Comparison of ENCODE assay signal across 1 cellular context in the genomic region with DNA sequence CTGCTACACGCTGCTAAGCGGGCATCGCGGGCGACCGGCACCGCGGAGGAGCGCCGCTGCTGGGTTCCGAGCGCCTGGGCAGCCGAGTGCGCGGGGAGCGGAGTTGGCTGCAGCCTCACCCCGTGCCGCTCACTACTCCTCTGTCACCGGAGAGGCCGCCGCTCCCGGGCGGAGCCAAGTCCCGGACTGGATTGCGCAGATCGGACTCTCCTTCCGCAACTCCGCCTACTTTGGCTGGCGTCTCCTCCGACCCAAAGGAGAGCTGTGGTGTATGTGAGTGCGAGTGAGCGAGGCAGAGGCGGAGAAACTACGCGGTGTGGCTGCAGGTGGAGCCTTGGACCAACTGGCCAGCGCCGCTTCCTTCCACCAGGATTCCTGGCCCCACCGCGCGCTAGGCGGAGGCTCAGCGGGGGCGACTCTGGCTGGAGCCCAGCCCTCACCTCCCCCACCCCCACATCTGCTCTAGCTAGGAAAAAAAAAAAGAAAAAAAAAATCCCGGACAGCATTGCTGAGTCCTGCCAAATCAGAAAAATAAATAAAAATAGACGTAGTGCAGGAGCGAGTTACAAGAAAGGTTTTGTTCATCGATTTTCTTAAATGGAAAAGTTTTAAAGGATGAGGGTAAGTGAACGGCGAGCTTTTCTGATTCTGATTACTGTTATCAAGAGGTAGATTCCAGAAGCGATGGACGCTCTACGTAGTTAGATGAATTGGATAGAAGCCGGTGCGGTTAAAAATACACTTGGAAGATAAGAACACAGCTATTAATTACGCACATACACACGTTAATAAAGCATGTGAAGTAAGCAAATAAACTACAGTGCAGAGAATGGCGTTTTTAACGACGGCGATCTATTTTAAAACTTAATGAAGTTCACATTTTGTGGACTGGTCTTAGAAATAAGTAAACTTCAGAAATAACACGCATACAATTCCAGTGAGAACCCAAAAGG.
TF ChIP-seq lines count a peak whose summit lies in the region.

SEMA6A (minus strand) TSS at position 142 of the 953 bp plus-strand sequence. CDS start 69,879 bp downstream, outside the sequence.

TF ChIP-seq in HepG2, 621 proteins besides CTCF, POLR2A, EP300 and RAD21 (continued from another document and continues in another):
- peak; percentile 62; the same call in 1 of the 2 replicates for TF ChIP-seq SIX4 (CRISPR knock-in tag; IDR thresholded peaks at IDR 0.05)
- TF ChIP-seq ZSCAN21 (CRISPR knock-in tag; IDR thresholded peaks at IDR 0.05; ENCODE audit: borderline replicate concordance), result peak; percentile 74
- peak; percentile 23; the same call in 1 of the 2 replicates for TF ChIP-seq SIX1 (CRISPR knock-in tag; IDR thresholded peaks at IDR 0.05; ENCODE audit: borderline replicate concordance)
- TF ChIP-seq ZFP90 (CRISPR knock-in tag; IDR thresholded peaks at IDR 0.05; ENCODE audit: borderline replicate concordance), result no peak
- TF ChIP-seq PHF8 (CRISPR knock-in tag; IDR thresholded peaks at IDR 0.05), result peak; percentile 50; the same call in 1 of the 2 replicates
- peak; percentile 59; the same call in 1 of the 2 replicates for TF ChIP-seq ARNT2 (CRISPR knock-in tag; IDR thresholded peaks at IDR 0.05; ENCODE audit: low read depth)
- TF ChIP-seq GATAD2A (CRISPR knock-in tag; IDR thresholded peaks at IDR 0.05), result peak; percentile 34; the same call in 1 of the 2 replicates
- TF ChIP-seq TARDBP (CRISPR knock-in tag; IDR thresholded peaks at IDR 0.05), result 0 out of 2 replicates have a peak, but pooled peaks have one; percentile 36
- TF ChIP-seq ZFP91 (CRISPR knock-in tag; IDR thresholded peaks at IDR 0.05; ENCODE audit: borderline replicate concordance), result peak; percentile 82
- TF ChIP-seq, protein P1, sequence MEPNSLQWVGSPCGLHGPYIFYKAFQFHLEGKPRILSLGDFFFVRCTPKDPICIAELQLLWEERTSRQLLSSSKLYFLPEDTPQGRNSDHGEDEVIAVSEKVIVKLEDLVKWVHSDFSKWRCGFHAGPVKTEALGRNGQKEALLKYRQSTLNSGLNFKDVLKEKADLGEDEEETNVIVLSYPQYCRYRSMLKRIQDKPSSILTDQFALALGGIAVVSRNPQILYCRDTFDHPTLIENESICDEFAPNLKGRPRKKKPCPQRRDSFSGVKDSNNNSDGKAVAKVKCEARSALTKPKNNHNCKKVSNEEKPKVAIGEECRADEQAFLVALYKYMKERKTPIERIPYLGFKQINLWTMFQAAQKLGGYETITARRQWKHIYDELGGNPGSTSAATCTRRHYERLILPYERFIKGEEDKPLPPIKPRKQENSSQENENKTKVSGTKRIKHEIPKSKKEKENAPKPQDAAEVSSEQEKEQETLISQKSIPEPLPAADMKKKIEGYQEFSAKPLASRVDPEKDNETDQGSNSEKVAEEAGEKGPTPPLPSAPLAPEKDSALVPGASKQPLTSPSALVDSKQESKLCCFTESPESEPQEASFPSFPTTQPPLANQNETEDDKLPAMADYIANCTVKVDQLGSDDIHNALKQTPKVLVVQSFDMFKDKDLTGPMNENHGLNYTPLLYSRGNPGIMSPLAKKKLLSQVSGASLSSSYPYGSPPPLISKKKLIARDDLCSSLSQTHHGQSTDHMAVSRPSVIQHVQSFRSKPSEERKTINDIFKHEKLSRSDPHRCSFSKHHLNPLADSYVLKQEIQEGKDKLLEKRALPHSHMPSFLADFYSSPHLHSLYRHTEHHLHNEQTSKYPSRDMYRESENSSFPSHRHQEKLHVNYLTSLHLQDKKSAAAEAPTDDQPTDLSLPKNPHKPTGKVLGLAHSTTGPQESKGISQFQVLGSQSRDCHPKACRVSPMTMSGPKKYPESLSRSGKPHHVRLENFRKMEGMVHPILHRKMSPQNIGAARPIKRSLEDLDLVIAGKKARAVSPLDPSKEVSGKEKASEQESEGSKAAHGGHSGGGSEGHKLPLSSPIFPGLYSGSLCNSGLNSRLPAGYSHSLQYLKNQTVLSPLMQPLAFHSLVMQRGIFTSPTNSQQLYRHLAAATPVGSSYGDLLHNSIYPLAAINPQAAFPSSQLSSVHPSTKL (CRISPR knock-in tag; IDR thresholded peaks at IDR 0.05), result peak; percentile 53
- TF ChIP-seq ZNF580 (CRISPR knock-in tag; IDR thresholded peaks at IDR 0.05; ENCODE audit: borderline replicate concordance, low read depth), result 0 out of 2 replicates have a peak, but pooled peaks have one; percentile 65
- no peak for TF ChIP-seq ZNF367 (CRISPR knock-in tag; IDR thresholded peaks at IDR 0.05; ENCODE audit: borderline replicate concordance)
- no peak for TF ChIP-seq SOX13 (IDR thresholded peaks at IDR 0.05)
- TF ChIP-seq SOX13 (CRISPR knock-in tag; conservative IDR thresholded peaks at IDR 0.05 in 1 of 2, IDR thresholded peaks at IDR 0.05 in 1 of 2), result peak in 1 of 2 experiments; percentile 56; a peak in 2 of 4 replicates
- TF ChIP-seq FOXA1 (IDR thresholded peaks at IDR 0.05), result no peak
- peak; percentile 21; the same call in 1 of the 2 replicates for TF ChIP-seq FOXA1 (CRISPR knock-in tag; IDR thresholded peaks at IDR 0.05)
- no peak for TF ChIP-seq MAF1 (CRISPR knock-in tag; IDR thresholded peaks at IDR 0.05; ENCODE audit: borderline replicate concordance)
- TF ChIP-seq ZNF331 (CRISPR knock-in tag; IDR thresholded peaks at IDR 0.05), result peak; percentile 55; the same call in 1 of the 2 replicates
- 0 out of 2 replicates have a peak, but pooled peaks have one; percentile 53 for TF ChIP-seq MYNN (CRISPR knock-in tag; IDR thresholded peaks at IDR 0.05; ENCODE audit: low read depth)
- no peak for TF ChIP-seq KDM5A (IDR thresholded peaks at IDR 0.05; ENCODE audit: borderline replicate concordance, low read length)
- no peak for TF ChIP-seq TAF15 (IDR thresholded peaks at IDR 0.05; ENCODE audit: low read depth, low read length, poor library complexity, severe bottlenecking)
- TF ChIP-seq TAF1 (CRISPR knock-in tag; IDR thresholded peaks at IDR 0.05), result peak; percentile 95
- no peak for TF ChIP-seq ZNF660 (CRISPR knock-in tag; IDR thresholded peaks at IDR 0.05; ENCODE audit: borderline replicate concordance, low read depth)
- TF ChIP-seq NONO (IDR thresholded peaks at IDR 0.05), result no peak
- peak; percentile 80 for TF ChIP-seq NONO (CRISPR knock-in tag; conservative IDR thresholded peaks at IDR 0.05)
- TF ChIP-seq, protein P2, sequence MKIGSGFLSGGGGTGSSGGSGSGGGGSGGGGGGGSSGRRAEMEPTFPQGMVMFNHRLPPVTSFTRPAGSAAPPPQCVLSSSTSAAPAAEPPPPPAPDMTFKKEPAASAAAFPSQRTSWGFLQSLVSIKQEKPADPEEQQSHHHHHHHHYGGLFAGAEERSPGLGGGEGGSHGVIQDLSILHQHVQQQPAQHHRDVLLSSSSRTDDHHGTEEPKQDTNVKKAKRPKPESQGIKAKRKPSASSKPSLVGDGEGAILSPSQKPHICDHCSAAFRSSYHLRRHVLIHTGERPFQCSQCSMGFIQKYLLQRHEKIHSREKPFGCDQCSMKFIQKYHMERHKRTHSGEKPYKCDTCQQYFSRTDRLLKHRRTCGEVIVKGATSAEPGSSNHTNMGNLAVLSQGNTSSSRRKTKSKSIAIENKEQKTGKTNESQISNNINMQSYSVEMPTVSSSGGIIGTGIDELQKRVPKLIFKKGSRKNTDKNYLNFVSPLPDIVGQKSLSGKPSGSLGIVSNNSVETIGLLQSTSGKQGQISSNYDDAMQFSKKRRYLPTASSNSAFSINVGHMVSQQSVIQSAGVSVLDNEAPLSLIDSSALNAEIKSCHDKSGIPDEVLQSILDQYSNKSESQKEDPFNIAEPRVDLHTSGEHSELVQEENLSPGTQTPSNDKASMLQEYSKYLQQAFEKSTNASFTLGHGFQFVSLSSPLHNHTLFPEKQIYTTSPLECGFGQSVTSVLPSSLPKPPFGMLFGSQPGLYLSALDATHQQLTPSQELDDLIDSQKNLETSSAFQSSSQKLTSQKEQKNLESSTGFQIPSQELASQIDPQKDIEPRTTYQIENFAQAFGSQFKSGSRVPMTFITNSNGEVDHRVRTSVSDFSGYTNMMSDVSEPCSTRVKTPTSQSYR (CRISPR knock-in tag; IDR thresholded peaks at IDR 0.05; ENCODE audit: borderline replicate concordance), result 0 out of 2 replicates have a peak, but pooled peaks have one; percentile 14
- TF ChIP-seq PITX1 (CRISPR knock-in tag; IDR thresholded peaks at IDR 0.05), result 0 out of 2 replicates have a peak, but pooled peaks have one; percentile 48
- TF ChIP-seq, protein P3, sequence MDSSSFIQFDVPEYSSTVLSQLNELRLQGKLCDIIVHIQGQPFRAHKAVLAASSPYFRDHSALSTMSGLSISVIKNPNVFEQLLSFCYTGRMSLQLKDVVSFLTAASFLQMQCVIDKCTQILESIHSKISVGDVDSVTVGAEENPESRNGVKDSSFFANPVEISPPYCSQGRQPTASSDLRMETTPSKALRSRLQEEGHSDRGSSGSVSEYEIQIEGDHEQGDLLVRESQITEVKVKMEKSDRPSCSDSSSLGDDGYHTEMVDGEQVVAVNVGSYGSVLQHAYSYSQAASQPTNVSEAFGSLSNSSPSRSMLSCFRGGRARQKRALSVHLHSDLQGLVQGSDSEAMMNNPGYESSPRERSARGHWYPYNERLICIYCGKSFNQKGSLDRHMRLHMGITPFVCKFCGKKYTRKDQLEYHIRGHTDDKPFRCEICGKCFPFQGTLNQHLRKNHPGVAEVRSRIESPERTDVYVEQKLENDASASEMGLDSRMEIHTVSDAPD (CRISPR knock-in tag; IDR thresholded peaks at IDR 0.05), result 0 out of 2 replicates have a peak, but pooled peaks have one; percentile 18
- peak; percentile 92 for TF ChIP-seq ZBTB38 (CRISPR knock-in tag; IDR thresholded peaks at IDR 0.05)
- TF ChIP-seq CBFB (CRISPR knock-in tag; IDR thresholded peaks at IDR 0.05), result 0 out of 2 replicates have a peak, but pooled peaks have one; percentile 30
- TF ChIP-seq, protein P4, sequence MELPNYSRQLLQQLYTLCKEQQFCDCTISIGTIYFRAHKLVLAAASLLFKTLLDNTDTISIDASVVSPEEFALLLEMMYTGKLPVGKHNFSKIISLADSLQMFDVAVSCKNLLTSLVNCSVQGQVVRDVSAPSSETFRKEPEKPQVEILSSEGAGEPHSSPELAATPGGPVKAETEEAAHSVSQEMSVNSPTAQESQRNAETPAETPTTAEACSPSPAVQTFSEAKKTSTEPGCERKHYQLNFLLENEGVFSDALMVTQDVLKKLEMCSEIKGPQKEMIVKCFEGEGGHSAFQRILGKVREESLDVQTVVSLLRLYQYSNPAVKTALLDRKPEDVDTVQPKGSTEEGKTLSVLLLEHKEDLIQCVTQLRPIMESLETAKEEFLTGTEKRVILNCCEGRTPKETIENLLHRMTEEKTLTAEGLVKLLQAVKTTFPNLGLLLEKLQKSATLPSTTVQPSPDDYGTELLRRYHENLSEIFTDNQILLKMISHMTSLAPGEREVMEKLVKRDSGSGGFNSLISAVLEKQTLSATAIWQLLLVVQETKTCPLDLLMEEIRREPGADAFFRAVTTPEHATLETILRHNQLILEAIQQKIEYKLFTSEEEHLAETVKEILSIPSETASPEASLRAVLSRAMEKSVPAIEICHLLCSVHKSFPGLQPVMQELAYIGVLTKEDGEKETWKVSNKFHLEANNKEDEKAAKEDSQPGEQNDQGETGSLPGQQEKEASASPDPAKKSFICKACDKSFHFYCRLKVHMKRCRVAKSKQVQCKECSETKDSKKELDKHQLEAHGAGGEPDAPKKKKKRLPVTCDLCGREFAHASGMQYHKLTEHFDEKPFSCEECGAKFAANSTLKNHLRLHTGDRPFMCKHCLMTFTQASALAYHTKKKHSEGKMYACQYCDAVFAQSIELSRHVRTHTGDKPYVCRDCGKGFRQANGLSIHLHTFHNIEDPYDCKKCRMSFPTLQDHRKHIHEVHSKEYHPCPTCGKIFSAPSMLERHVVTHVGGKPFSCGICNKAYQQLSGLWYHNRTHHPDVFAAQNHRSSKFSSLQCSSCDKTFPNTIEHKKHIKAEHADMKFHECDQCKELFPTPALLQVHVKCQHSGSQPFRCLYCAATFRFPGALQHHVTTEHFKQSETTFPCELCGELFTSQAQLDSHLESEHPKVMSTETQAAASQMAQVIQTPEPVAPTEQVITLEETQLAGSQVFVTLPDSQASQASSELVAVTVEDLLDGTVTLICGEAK (IDR thresholded peaks at IDR 0.05), result no peak
- TF ChIP-seq, protein P4 (CRISPR knock-in tag; IDR thresholded peaks at IDR 0.05), result peak; percentile 68
